Comparison of ENCODE assay signal across 9 cellular contexts in the genomic region with DNA sequence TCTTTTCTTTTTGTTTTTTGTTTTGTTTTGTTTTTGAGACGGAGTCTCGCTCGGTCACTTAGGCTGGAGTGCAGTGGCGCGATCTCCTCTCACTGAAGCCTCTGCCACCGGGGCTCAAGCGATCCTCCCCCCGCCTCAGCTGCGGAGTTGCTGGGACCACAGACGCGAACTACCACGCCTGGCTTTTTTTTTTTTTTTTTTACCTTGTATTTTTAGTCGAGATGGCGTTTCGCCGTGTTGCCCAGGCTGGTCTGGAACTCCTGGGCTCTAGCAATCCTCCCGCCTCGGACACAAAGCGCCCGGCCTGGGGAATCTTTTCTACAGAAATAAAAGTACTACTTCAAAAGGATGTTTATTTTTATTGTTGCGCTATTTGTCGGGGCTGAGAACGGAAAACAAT. TPM values are rescaled to one million over a fixed set of nuclear protein-coding genes. Genes with fewer than 3 reads are reported as not detected.
DNase-seq lines count a peak whose midpoint lies in the region; ATAC-seq and TF ChIP-seq lines count a peak whose summit lies in the region.
"Had no signal": no experiment of that assay in that cellular context is flagged by ENCODE, and none has a peak within 500 bp of the region (broad histone marks: within the 10 kb centered on the region; RNA-seq: fewer than 3 reads in every experiment).

No MANE protein-coding gene starts in this region.

- H2AFZ ChIP-seq in smooth muscle cell (ENCODE audit: low read depth) = no peak overlapping the region

- no peak for TF ChIP-seq EP300 in esophagus muscularis mucosa (IDR thresholded peaks at IDR 0.05)

- DNase-seq in HFF-Myc (ENCODE audit: extremely low read depth, low read depth) (no peak), SJCRH30 (peak; percentile 14 to 24), esophagus muscularis mucosa (ENCODE audit: extremely low spot score) (no peak), smooth muscle cell (lab: John Stamatoyannopoulos, UW; ENCODE audit: unreplicated experiment) (no peak), Kasumi-1 (lab: John Stamatoyannopoulos, UW) (no peak)

- H3K79me2 ChIP-seq in smooth muscle cell (ENCODE audit: low read depth) = peaks cover 9% of the 10 kb centered on the region

- H3K4me3 ChIP-seq in HFF-Myc (replicated peaks; ENCODE audit: low read depth, low read length) (peak overlapping the region; percentile 68), SJCRH30 (peak overlapping the region; percentile 94), esophagus muscularis mucosa (peak overlapping the region; percentile 66 to 85 (median 80)), smooth muscle cell (peak overlapping the region; percentile 88)

- no peaks in the 10 kb centered on the region for H4K20me1 ChIP-seq in smooth muscle cell (ENCODE audit: low read depth)

- H3K27ac ChIP-seq in SJCRH30 = peak overlapping the region; percentile 97
- H3K27ac ChIP-seq in esophagus muscularis mucosa (replicated peaks in 1 of 4) = peak overlapping the region in 1 of 4 donors; percentile 85
- no peak overlapping the region for H3K27ac ChIP-seq in smooth muscle cell (ENCODE audit: low read depth)

- no peaks in the 10 kb centered on the region for H3F3A ChIP-seq in smooth muscle cell (ENCODE audit: low read depth)

- no peak for ATAC-seq in HG02981 (IDR thresholded peaks at IDR 0.05; ENCODE audit: unreplicated experiment)
- ATAC-seq in HG02840 (IDR thresholded peaks at IDR 0.05; ENCODE audit: low FRiP score, unreplicated experiment) = no peak

- TF ChIP-seq CTCF in HFF-Myc (IDR thresholded peaks at IDR 0.05; ENCODE audit: low read depth, low read length, missing control alignments) = no peak
- no peak for TF ChIP-seq CTCF in esophagus muscularis mucosa (IDR thresholded peaks at IDR 0.05)
- no peak for TF ChIP-seq CTCF in smooth muscle cell (IDR thresholded peaks at IDR 0.05; ENCODE audit: borderline replicate concordance, insufficient read depth, poor library complexity, severe bottlenecking)

- 86% methylated on average over 23 of the region's 23 CpGs for WGBS in esophagus muscularis mucosa
- WGBS in smooth muscle cell (ENCODE audit: low lambda C conversion rate) = 94% methylated on average over 23 of the region's 23 CpGs

- H3K9ac ChIP-seq in smooth muscle cell (ENCODE audit: low read depth) = no peak overlapping the region

- H3K4me2 ChIP-seq in smooth muscle cell = no peak overlapping the region

- H3K4me1 ChIP-seq in SJCRH30 (no peaks in the 10 kb centered on the region), esophagus muscularis mucosa (peaks cover 7 to 30% (median 15%) of the 10 kb centered on the region in 4 donors), smooth muscle cell (ENCODE audit: low read depth) (no peaks in the 10 kb centered on the region)

- TF ChIP-seq POLR2A in esophagus muscularis mucosa (IDR thresholded peaks at IDR 0.05; ENCODE audit: low read depth) = no peak

- H3K36me3 ChIP-seq in SJCRH30 (peaks cover 26% of the 10 kb centered on the region), esophagus muscularis mucosa (peaks cover 6 to 29% (median 26%) of the 10 kb centered on the region in 4 donors), smooth muscle cell (ENCODE audit: low read depth) (peaks cover 8% of the 10 kb centered on the region)

- H3K9me3 ChIP-seq in SJCRH30 (replicated peaks) (no peaks in the 10 kb centered on the region), esophagus muscularis mucosa (no peaks in the 10 kb centered on the region), smooth muscle cell (replicated peaks; ENCODE audit: low read depth) (no peaks in the 10 kb centered on the region)
- H3K9me3 ChIP-seq: Peyer's patch had no signal

- no peaks in the 10 kb centered on the region for H3K27me3 ChIP-seq in SJCRH30
- H3K27me3 ChIP-seq in esophagus muscularis mucosa = no peaks in the 10 kb centered on the region
- no peaks in the 10 kb centered on the region for H3K27me3 ChIP-seq in smooth muscle cell (ENCODE audit: low read depth)
- H3K27me3 ChIP-seq: Peyer's patch had no signal

- intact Hi-C loops in esophagus muscularis mucosa (cut with DNase I) = no loop called here

RNA-seq across cellular contexts. Expression of gene SETDB1, which starts 1.1 kb away (rescaled TPM):
- 42.8 and 46.2 TPM in 2 replicates for total RNA-seq in SJCRH30 (2014; rRNA removed; shearing (Covaris generic))
- total RNA-seq in esophagus muscularis mucosa = 10 to 100 TPM; 24.9 to 30.2 (median 27.7) TPM
- total RNA-seq in smooth muscle cell = 19.1 and 36.6 TPM in 2 replicates
- 11.3 and 11.6 TPM in 2 replicates for polyA plus RNA-seq in smooth muscle cell

RNA-seq across cellular contexts. Expression of gene CTXND2, which starts 38.1 kb away (rescaled TPM):
- not detected in 2 replicates for total RNA-seq in SJCRH30 (2014; rRNA removed; shearing (Covaris generic))
- not detected for total RNA-seq in esophagus muscularis mucosa
- total RNA-seq in smooth muscle cell = not detected in 2 replicates
- not detected in 2 replicates for polyA plus RNA-seq in smooth muscle cell
- total RNA-seq: Peyer's patch had no signal
- polyA plus RNA-seq: adipose tissue had no signal

RNA-seq across cellular contexts. Expression of gene ARNT, which starts 48.7 kb away (rescaled TPM):
- total RNA-seq in SJCRH30 (2014; rRNA removed; shearing (Covaris generic)) = 25.4 and 26.0 TPM in 2 replicates
- 10 to 100 TPM; 39.5 to 44.5 (median 42.1) TPM for total RNA-seq in esophagus muscularis mucosa
- 33.8 and 35.8 TPM in 2 replicates for total RNA-seq in smooth muscle cell
- polyA plus RNA-seq in smooth muscle cell = 28.8 and 33.7 TPM in 2 replicates

RNA-seq across cellular contexts. Expression of gene CERS2, which starts 49.6 kb away (rescaled TPM):
- 87.3 and 95.2 TPM in 2 replicates for total RNA-seq in SJCRH30 (2014; rRNA removed; shearing (Covaris generic))
- total RNA-seq in esophagus muscularis mucosa = 100 to 1,000 TPM in 3 of 4 donors, 10 to 100 TPM in 1; 91.8 to 130 (median 117) TPM
- 80.0 and 81.8 TPM in 2 replicates for total RNA-seq in smooth muscle cell
- polyA plus RNA-seq in smooth muscle cell = 96.3 and 108 TPM in 2 replicates

RNA-seq across cellular contexts. Expression of gene ANXA9, which starts 57.0 kb away (rescaled TPM):
- total RNA-seq in SJCRH30 (2014; rRNA removed; shearing (Covaris generic)) = not detected in 2 replicates
- under 1 TPM; 0.13 to 0.42 (median 0.34) TPM for total RNA-seq in esophagus muscularis mucosa
- 0.67 and 2.6 TPM in 2 replicates for total RNA-seq in smooth muscle cell
- polyA plus RNA-seq in smooth muscle cell = 0.19 and 0.31 TPM in 2 replicates

Comparison
In these comparisons a context has a peak if more than half of its experiments do, and no peak if none do; other contexts are left out.
1. DNase-seq: peak in SJCRH30 (2 of 2); none in HFF-Myc (single experiment), esophagus muscularis mucosa (single experiment), smooth muscle cell (single experiment) and Kasumi-1 (0 of 2).
2. Peak in every context shown above with its lines, with median percentiles within 50 percentile points of each other: H3K4me3 ChIP-seq.